Comparison of ENCODE assay signal across 14 cellular contexts in genomic region chr17:68450801-68451200, GRCh38. TPM values are rescaled to one million over a fixed set of nuclear protein-coding genes. Genes with fewer than 3 reads are reported as not detected.
DNase-seq lines count a peak whose midpoint lies in the region; ATAC-seq and TF ChIP-seq lines count a peak whose summit lies in the region.
"Had no signal": no experiment of that assay in that cellular context is flagged by ENCODE, and none has a peak within 500 bp of the region (broad histone marks: within the 10 kb centered on the region; RNA-seq: fewer than 3 reads in every experiment).

No MANE protein-coding gene starts in this region.

- H3K4me3 ChIP-seq in Caco-2 (ENCODE audit: low read depth, low read length) (no peak overlapping the region), hepatocyte (no peak overlapping the region), gastrocnemius medialis (no peak overlapping the region)

- H3K36me3 Mint-ChIP-seq in activated CD8-positive, alpha-beta memory T cell treated with anti-CD3 and anti-CD28 coated beads, Interleukin-2, amount 10 ng/mL, durations not matched to agents 7 days and 5 days = peaks cover 44% of the 10 kb centered on the region
- peaks cover 15% of the 10 kb centered on the region for H3K36me3 Mint-ChIP-seq in Caco-2 (ENCODE audit: insufficient read depth, unreplicated experiment)

- H3K27me3 Mint-ChIP-seq in activated CD8-positive, alpha-beta memory T cell treated with anti-CD3 and anti-CD28 coated beads, Interleukin-2, amount 10 ng/mL, durations not matched to agents 7 days and 5 days = no peaks in the 10 kb centered on the region
- H3K27me3 Mint-ChIP-seq in Caco-2 (ENCODE audit: insufficient read depth, unreplicated experiment) = no peaks in the 10 kb centered on the region
- H3K27me3 Mint-ChIP-seq: CD4-positive, alpha-beta T cell; IgD-negative memory B cell had no signal

- H3K9me3 Mint-ChIP-seq in activated CD8-positive, alpha-beta memory T cell treated with anti-CD3 and anti-CD28 coated beads, Interleukin-2, amount 10 ng/mL, durations not matched to agents 7 days and 5 days (ENCODE audit: low read depth) = no peaks in the 10 kb centered on the region
- no peaks in the 10 kb centered on the region for H3K9me3 Mint-ChIP-seq in Caco-2 (ENCODE audit: unreplicated experiment)
- H3K9me3 Mint-ChIP-seq: CD4-positive, alpha-beta T cell; IgD-negative memory B cell had no signal

- no peak overlapping the region for H3K4me3 Mint-ChIP-seq in activated CD8-positive, alpha-beta memory T cell treated with anti-CD3 and anti-CD28 coated beads, Interleukin-2, amount 10 ng/mL, durations not matched to agents 7 days and 5 days
- H3K4me3 Mint-ChIP-seq in Caco-2 (ENCODE audit: unreplicated experiment) = no peak overlapping the region
- H3K4me3 Mint-ChIP-seq: CD4-positive, alpha-beta T cell; IgD-negative memory B cell had no signal

- peak overlapping the region; percentile 86 for H3K27ac ChIP-seq in hepatocyte
- peak overlapping the region; percentile 95 to 100 (median 98) for H3K27ac ChIP-seq in gastrocnemius medialis
- H3K27ac ChIP-seq: 22Rv1 had no signal

- H3K36me3 ChIP-seq in Caco-2 (ENCODE audit: control insufficient read depth, insufficient read depth, low read length) (peaks cover 2% of the 10 kb centered on the region), hepatocyte (replicated peaks; ENCODE audit: insufficient read depth, low read depth) (no peaks in the 10 kb centered on the region), gastrocnemius medialis (peaks cover 3 to 71% of the 10 kb centered on the region in 2 donors)

- peaks cover 28% of the 10 kb centered on the region for H3K4me1 Mint-ChIP-seq in activated CD8-positive, alpha-beta memory T cell treated with anti-CD3 and anti-CD28 coated beads, Interleukin-2, amount 10 ng/mL, durations not matched to agents 7 days and 5 days
- peaks cover 12% of the 10 kb centered on the region for H3K4me1 Mint-ChIP-seq in Caco-2 (ENCODE audit: low read depth, unreplicated experiment)

- CTCF ChIA-PET in activated CD8-positive, alpha-beta memory T cell treated with anti-CD3 and anti-CD28 coated beads, Interleukin-2, amount 10 ng/mL, durations not matched to agents 7 days and 5 days (lab: Charles Lee) = interaction anchor here (0.9 to 1.8 kb wide), 3 partner anchors 10 to 188 kb away, joined by 3 to 7 read pairs (median 3); no protein-coding TSS in a partner anchor
- CTCF ChIA-PET in Caco-2 (lab: Charles Lee) = no interaction called here

- no peak overlapping the region for H3K27ac Mint-ChIP-seq in activated CD8-positive, alpha-beta memory T cell treated with anti-CD3 and anti-CD28 coated beads, Interleukin-2, amount 10 ng/mL, durations not matched to agents 7 days and 5 days
- H3K27ac Mint-ChIP-seq in Caco-2 (ENCODE audit: unreplicated experiment) = peak overlapping the region; percentile 90
- H3K27ac Mint-ChIP-seq: CD4-positive, alpha-beta T cell had no signal

- H3K9me3 ChIP-seq in Caco-2 (no peaks in the 10 kb centered on the region), hepatocyte (ENCODE audit: low read depth) (no peaks in the 10 kb centered on the region), gastrocnemius medialis (no peaks in the 10 kb centered on the region)

- no peak for TF ChIP-seq CTCF in Caco-2 (IDR thresholded peaks at IDR 0.05; ENCODE audit: insufficient read depth in 1 of 2, low read depth in 1 of 2, low read length in 1 of 2, severe bottlenecking in 1 of 2, unreplicated experiment in 1 of 2)
- no peak for TF ChIP-seq CTCF in hepatocyte (IDR thresholded peaks at IDR 0.05; ENCODE audit: poor library complexity)
- TF ChIP-seq CTCF in gastrocnemius medialis (IDR thresholded peaks at IDR 0.05 in 4 of 5, conservative IDR thresholded peaks at IDR 0.05 in 1 of 5) = no peak

- H2AFZ ChIP-seq in hepatocyte = no peak overlapping the region

- H3K4me2 ChIP-seq in hepatocyte = no peak overlapping the region

- peaks cover 30% of the 10 kb centered on the region for H3K79me2 ChIP-seq in hepatocyte

- no TSS peak for BruUV-seq in Caco-2 (replicated peaks; lab: Mats Ljungman, UMichigan)

- 97% methylated on average over 14 of the region's 14 CpGs for WGBS in hepatocyte (ENCODE audit: low lambda C conversion rate, missing lambda C conversion rate)

- TF ChIP-seq POLR2A in gastrocnemius medialis (IDR thresholded peaks at IDR 0.05) = no peak

- in situ Hi-C loops in gastrocnemius medialis (cut with MboI; ENCODE audit: low sequenced_read_pairs in 4 of 4) = loop anchor here in 1 of 4 donors (10.0 kb wide), 1 partner anchor 64 kb away; the partner anchor contains the start of gene PRKAR1A

- DNase-seq in activated CD8-positive, alpha-beta memory T cell treated with anti-CD3 and anti-CD28 coated beads for 24 hours = peak; percentile 46
- no peak for DNase-seq in activated CD8-positive, alpha-beta memory T cell treated with anti-CD3 and anti-CD28 coated beads, Interleukin-2, amount 10 ng/mL, durations not matched to agents 7 days and 5 days
- no peak for DNase-seq in Caco-2
- DNase-seq in hepatocyte (ENCODE audit: low spot score) = no peak
- DNase-seq in gastrocnemius medialis = no peak
- DNase-seq: CD4-positive, alpha-beta T cell; DND-41; GF-D8 had no signal

- no peaks in the 10 kb centered on the region for H4K20me1 ChIP-seq in hepatocyte (ENCODE audit: insufficient read depth, poor library complexity, severe bottlenecking)

- ATAC-seq in activated CD8-positive, alpha-beta memory T cell treated with anti-CD3 and anti-CD28 coated beads, Interleukin-2, amount 10 ng/mL, durations not matched to agents 7 days and 5 days = no peak
- no peak for ATAC-seq in gastrocnemius medialis
- ATAC-seq in GM18907 (IDR thresholded peaks at IDR 0.05; ENCODE audit: unreplicated experiment) = no peak
- no peak for ATAC-seq in HG03460 (IDR thresholded peaks at IDR 0.05; ENCODE audit: unreplicated experiment)
- ATAC-seq in HG03354 (IDR thresholded peaks at IDR 0.05; ENCODE audit: poor library complexity, severe bottlenecking, unreplicated experiment) = no peak
- ATAC-seq: HCT116 had no signal

- H3K27me3 ChIP-seq in Caco-2 (replicated peaks; ENCODE audit: control insufficient read depth, insufficient read depth, low read length) (no peaks in the 10 kb centered on the region), hepatocyte (no peaks in the 10 kb centered on the region), gastrocnemius medialis (no peaks in the 10 kb centered on the region)

- POLR2A ChIA-PET in Caco-2 (lab: Charles Lee) = no interaction called here

- no peaks in the 10 kb centered on the region for H3K9me2 ChIP-seq in hepatocyte (replicated peaks; ENCODE audit: insufficient read depth)

- intact Hi-C loops in Caco-2 (cut with micrococcal nuclease; ENCODE audit: unreplicated experiment) (loop anchor here (1.0 kb wide), 1 partner anchor 10 kb away; no protein-coding TSS in a partner anchor), gastrocnemius medialis (cut with DNase I; ENCODE audit: low total_unique reads) (no loop called here)

- peaks cover 25% of the 10 kb centered on the region for H3K4me1 ChIP-seq in Caco-2
- no peaks in the 10 kb centered on the region for H3K4me1 ChIP-seq in hepatocyte (ENCODE audit: insufficient read depth)
- H3K4me1 ChIP-seq in gastrocnemius medialis = peaks cover 57 to 64% of the 10 kb centered on the region in 2 donors

RNA-seq across cellular contexts. Expression of gene WIPI1, which starts 6.5 kb away (rescaled TPM):
- total RNA-seq in activated CD8-positive, alpha-beta memory T cell treated with anti-CD3 and anti-CD28 coated beads, Interleukin-2, amount 10 ng/mL, durations not matched to agents 7 days and 5 days = 10 to 100 TPM; 45.5 to 47.7 TPM
- total RNA-seq in Caco-2 (2022) (18.7 and 21.8 TPM in 2 replicates), hepatocyte (67.4 and 84.0 TPM in 2 replicates), gastrocnemius medialis (100 to 1,000 TPM in 2 of 4 donors, 10 to 100 TPM in 2; 79.1 to 182 (median 92.0) TPM)
- 79.6 and 91.3 TPM in 2 replicates for polyA plus RNA-seq in hepatocyte
